ENCODE assay signal across 17 cellular contexts in the genomic region with DNA sequence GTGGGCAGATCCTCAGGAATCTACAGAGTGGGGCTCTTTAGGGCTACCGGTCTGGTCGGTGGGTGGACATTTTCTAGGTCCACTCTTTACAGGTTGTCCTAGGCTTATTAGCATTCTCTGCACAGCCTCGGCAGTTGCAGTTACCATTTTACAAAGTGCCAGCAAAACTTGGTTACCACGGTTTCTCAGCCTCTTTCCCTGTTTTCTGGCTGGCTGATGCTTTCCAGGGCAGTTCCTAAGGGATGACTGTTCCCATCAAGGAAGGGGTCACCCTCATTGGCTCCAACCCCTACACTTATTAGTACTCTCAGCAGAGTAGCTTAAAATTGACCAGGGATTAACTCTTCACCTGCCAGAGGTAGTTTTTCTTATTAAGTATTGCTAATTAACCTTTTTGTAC. TPM values are rescaled to one million over a fixed set of nuclear protein-coding genes. Genes with fewer than 3 reads are reported as not detected.
DNase-seq lines count a peak whose midpoint lies in the region; TF ChIP-seq lines count a peak whose summit lies in the region.
"Had no signal": no experiment of that assay in that cellular context is flagged by ENCODE, and none has a peak within 500 bp of the region (broad histone marks: within the 10 kb centered on the region; RNA-seq: fewer than 3 reads in every experiment).

No MANE protein-coding gene starts in this region.

- peak in 31 of 56 donors; percentile 6 to 67 (median 26) for DNase-seq in amygdala (lab: John Stamatoyannopoulos, UW)
- peak; percentile 71 for DNase-seq in globus pallidus (ENCODE audit: low spot score)
- peak; percentile 69 for DNase-seq in midbrain (lab: John Stamatoyannopoulos, UW)
- no peak for DNase-seq in activated CD4-positive, alpha-beta T cell treated with anti-CD3 and anti-CD28 coated beads for 1 hour
- DNase-seq in A673 (ENCODE audit: low spot score): no peak
- no peak for DNase-seq in EL
- no peak for DNase-seq in stimulated activated CD4-positive, alpha-beta T cell treated with anti-CD3 and anti-CD28 coated beads, Interleukin-4, amount 100 ng/mL, for 1 hour
- DNase-seq: COR-L47, DMS153, IMR-90, Kasumi-1, NCI-H1105 treated with DMSO at 0.1 percent for 48 hours, NCI-H187, NCI-H2171, NCI-H446 treated with DMSO at 0.1 percent for 48 hours had no signal

- no peaks in the 10 kb centered on the region for H3K9me3 ChIP-seq in A673 (ENCODE audit: low read depth, low read length, poor library complexity, severe bottlenecking)
- H3K9me3 ChIP-seq: HAP-1 had no signal

- no peaks in the 10 kb centered on the region for H3K4me1 ChIP-seq in A673 (ENCODE audit: insufficient read depth, low read length, poor library complexity, severe bottlenecking)

- BruUV-seq in A673 (replicated peaks; lab: Mats Ljungman, UMichigan): no TSS peak

- no peaks in the 10 kb centered on the region for H3K36me3 ChIP-seq in A673 (ENCODE audit: insufficient read depth, low read length, poor library complexity, severe bottlenecking)
- H3K36me3 ChIP-seq: HAP-1 had no signal

- peaks cover 10% of the 10 kb centered on the region for H3K27me3 ChIP-seq in A673 (replicated peaks; ENCODE audit: insufficient read depth, low read depth, low read length, poor library complexity)

- CTCF ChIA-PET in A673 (lab: Charles Lee): no interaction called here

- intact Hi-C loops in A673 (cut with micrococcal nuclease; ENCODE audit: unreplicated experiment): no loop called here

- no peak for TF ChIP-seq CTCF in A673 (conservative IDR thresholded peaks at IDR 0.05; ENCODE audit: low read depth, low read length)

- POLR2A ChIA-PET in A673 (lab: Charles Lee; ENCODE audit: low non-redundant PET): no interaction called here

- H3K27ac ChIP-seq in temporal lobe (ENCODE audit: low read depth, low read length) (peak overlapping the region; percentile 88), A673 (ENCODE audit: low read depth, low read length, poor library complexity, severe bottlenecking) (no peak overlapping the region)

- no peak overlapping the region for H3K4me3 ChIP-seq in A673 (ENCODE audit: low read depth, low read length, poor library complexity, severe bottlenecking)
- H3K4me3 ChIP-seq: HAP-1 had no signal

RNA-seq across cellular contexts. Expression of gene AQP4, which starts 2.0 kb away (rescaled TPM):
- total RNA-seq in temporal lobe (84.8 TPM), A673 (2021) (not detected in 2 replicates)
- total RNA-seq: IMR-90 had no signal

Comparison
In these comparisons a context has a peak if more than half of its experiments do, and no peak if none do; other contexts are left out.
1. DNase-seq: peak in amygdala (31 of 56), globus pallidus (single experiment) and midbrain (single experiment); none in activated CD4-positive, alpha-beta T cell treated with anti-CD3 and anti-CD28 coated beads for 1 hour (single experiment), A673 (single experiment), EL (single experiment) and stimulated activated CD4-positive, alpha-beta T cell treated with anti-CD3 and anti-CD28 coated beads, Interleukin-4, amount 100 ng/mL, for 1 hour (single experiment).
2. RNA of gene AQP4, which starts 2.0 kb away (total RNA-seq): 84.8 TPM in temporal lobe (single experiment); not detected in A673; every median in the first group is over 10 times any median in the second.